ENCODE assay signal across 22 cellular contexts in genomic region chr22:30887861-30888260, GRCh38.
DNase-seq lines count a peak whose midpoint lies in the region; ATAC-seq, FAIRE-seq and TF ChIP-seq lines count a peak whose summit lies in the region.
"Had no signal": no experiment of that assay in that cellular context is flagged by ENCODE, and none has a peak within 500 bp of the region (broad histone marks: within the 10 kb centered on the region; RNA-seq: fewer than 3 reads in every experiment).

No MANE protein-coding gene starts in this region.

- H3K36me3 ChIP-seq in right lobe of liver (no peaks in the 10 kb centered on the region), HepG2 (replicated peaks in 1 of 2; ENCODE audit: control insufficient read depth in 1 of 2, insufficient read depth in 2 of 2, low read length in 2 of 2) (peaks cover 0 to 8% of the 10 kb centered on the region in 2 experiments; a peak in 4 of 5 replicates), upper lobe of right lung (no peaks in the 10 kb centered on the region)

- intact Hi-C loops in right lobe of liver (cut with DNase I): no loop called here
- intact Hi-C loops in HepG2 (cut with micrococcal nuclease; ENCODE audit: unreplicated experiment): no loop called here
- intact Hi-C loops in upper lobe of right lung (cut with DNase I): loop anchor here (10.0 kb wide), 1 partner anchor 123 kb away; no protein-coding TSS in a partner anchor

- no peak for TF ChIP-seq RAD21 in HepG2 (CRISPR knock-in tag; IDR thresholded peaks at IDR 0.05)

- TF ChIP-seq POLR2A in right lobe of liver (IDR thresholded peaks at IDR 0.05) (no peak), HepG2 (IDR thresholded peaks at IDR 0.05; ENCODE audit: insufficient read depth in 1 of 2, low read depth in 2 of 2, low read length in 2 of 2) (no peak)

- H3K4me1 ChIP-seq in right lobe of liver (peaks cover 0 to 6% (median 0%) of the 10 kb centered on the region in 4 donors), HepG2 (ENCODE audit: insufficient read depth, low read length) (peaks cover 18% of the 10 kb centered on the region), upper lobe of right lung (no peaks in the 10 kb centered on the region)

- no peak overlapping the region for H2AFZ ChIP-seq in HepG2 (ENCODE audit: low read length)

- H3K4me3 ChIP-seq in right lobe of liver (no peak overlapping the region), HepG2 (replicated peaks in 1 of 3; ENCODE audit: insufficient read depth in 1 of 3, low read depth in 2 of 3, low read length in 3 of 3) (no peak overlapping the region), upper lobe of right lung (no peak overlapping the region)

- H3K79me2 ChIP-seq in HepG2 (ENCODE audit: insufficient read depth, low read length): no peaks in the 10 kb centered on the region

- no peak overlapping the region for H3K27ac ChIP-seq in right lobe of liver
- H3K27ac ChIP-seq in HepG2 (ENCODE audit: extremely low read length, insufficient read depth, low read length): no peak overlapping the region
- no peak overlapping the region for H3K27ac ChIP-seq in upper lobe of right lung

- FAIRE-seq in HepG2 (lab: Jason Lieb, UNC): no peak
- FAIRE-seq: GM18507, HTR-8/SVneo had no signal

- H3K27me3 ChIP-seq in right lobe of liver (no peaks in the 10 kb centered on the region), HepG2 (ENCODE audit: control insufficient read depth in 1 of 2, insufficient read depth in 2 of 2, low read length in 2 of 2) (no peaks in the 10 kb centered on the region), upper lobe of right lung (no peaks in the 10 kb centered on the region)

- CTCF ChIA-PET in HepG2 (lab: Yijun Ruan, JAX; ENCODE audit: low intra/inter-chr PET ratio, low total read pairs): no interaction called here

- H4K20me1 ChIP-seq in HepG2 (ENCODE audit: insufficient read depth, low read length): no peaks in the 10 kb centered on the region

- no peak overlapping the region for H3K27ac Mint-ChIP-seq in activated T-cell treated with anti-CD3 and anti-CD28 coated beads, Interleukin-2, amount 50 U/mL, for 24 hours

- no peak overlapping the region for H3K9ac ChIP-seq in HepG2 (ENCODE audit: insufficient read depth, low read depth, low read length)

- no TSS peak for BruUV-seq in HepG2 (replicated peaks; lab: Mats Ljungman, UMichigan)

- H3K27me3 Mint-ChIP-seq in activated T-cell treated with anti-CD3 and anti-CD28 coated beads, Interleukin-2, amount 50 U/mL, for 24 hours: no peaks in the 10 kb centered on the region

- 78% methylated on average over 3 of the region's 5 CpGs for WGBS in right lobe of liver (ENCODE audit: insufficient coverage, low coverage, low lambda C conversion rate, missing lambda C conversion rate)
- WGBS in HepG2 (ENCODE audit: low lambda C conversion rate): 77% methylated on average over 5 of the region's 5 CpGs

- DNase-seq in activated T-cell treated with anti-CD3 and anti-CD28 coated beads, Interleukin-2, amount 50 U/mL, for 1 hour: peak; percentile 1
- DNase-seq in activated T-cell treated with anti-CD3 and anti-CD28 coated beads, Interleukin-2, amount 50 U/mL, for 24 hours: no peak
- peak in 2 of 3 donors; percentile 6 to 32 for DNase-seq in right lobe of liver
- no peak for DNase-seq in HepG2 (ENCODE audit: low spot score)
- DNase-seq in left lobe of liver (ENCODE audit: low spot score): peak; percentile 27
- peak; percentile 44 for DNase-seq in upper lobe of right lung
- no peak for DNase-seq in NCI-H226
- DNase-seq: Calu3, DMS153, KBM-7, MV-4-11, NCI-H1105, NCI-H1436 treated with DMSO at 0.1 percent for 48 hours, NCI-H187 treated with DMSO at 0.1 percent for 48 hours, NCI-H2171 treated with DMSO at 0.1 percent for 48 hours, NCI-H524, NCI-H774, PC-3, Right ventricle myocardium superior had no signal

- no peaks in the 10 kb centered on the region for H3K4me1 Mint-ChIP-seq in activated T-cell treated with anti-CD3 and anti-CD28 coated beads, Interleukin-2, amount 50 U/mL, for 24 hours (ENCODE audit: low read depth)

- TF ChIP-seq EP300 in HepG2 (IDR thresholded peaks at IDR 0.05; ENCODE audit: low read depth in 2 of 2, low read length in 2 of 2): no peak
- no peak for TF ChIP-seq EP300 in HepG2 (CRISPR knock-in tag; IDR thresholded peaks at IDR 0.05; ENCODE audit: borderline replicate concordance)

- no peak overlapping the region for H3K4me2 ChIP-seq in HepG2 (ENCODE audit: low read depth, low read length)

- peaks cover 11% of the 10 kb centered on the region for H3K36me3 Mint-ChIP-seq in activated T-cell treated with anti-CD3 and anti-CD28 coated beads, Interleukin-2, amount 50 U/mL, for 24 hours (ENCODE audit: low read depth)

- no peak for ATAC-seq in right lobe of liver
- ATAC-seq in HepG2: no peak
- ATAC-seq in left lobe of liver: no peak
- no peak for ATAC-seq in upper lobe of right lung
- no peak for ATAC-seq in HG03045 (IDR thresholded peaks at IDR 0.05; ENCODE audit: unreplicated experiment)
- ATAC-seq: PC-3 had no signal

- TF ChIP-seq CTCF in right lobe of liver (IDR thresholded peaks at IDR 0.05): no peak
- TF ChIP-seq CTCF in HepG2 (CRISPR knock-in tag; IDR thresholded peaks at IDR 0.05): no peak
- no peak for TF ChIP-seq CTCF in upper lobe of right lung (IDR thresholded peaks at IDR 0.05)

- in situ Hi-C loops in HepG2 (cut with HindIII; ENCODE audit: extremely low pct_ligation_motif_present, low pct_unique_long_range_greater_than_20kb): no loop called here

- H3K4me3 Mint-ChIP-seq in activated T-cell treated with anti-CD3 and anti-CD28 coated beads, Interleukin-2, amount 50 U/mL, for 24 hours: no peak overlapping the region

- POLR2A ChIA-PET in HepG2 (lab: Yijun Ruan, JAX): no interaction called here

- H3K9me3 Mint-ChIP-seq in activated T-cell treated with anti-CD3 and anti-CD28 coated beads, Interleukin-2, amount 50 U/mL, for 24 hours: no peaks in the 10 kb centered on the region

- H3K9me3 ChIP-seq in right lobe of liver: no peaks in the 10 kb centered on the region
- H3K9me3 ChIP-seq in HepG2 (ENCODE audit: low read length): no peaks in the 10 kb centered on the region
- H3K9me3 ChIP-seq in upper lobe of right lung: no peaks in the 10 kb centered on the region

TF ChIP-seq in HepG2, 621 proteins besides CTCF, POLR2A, EP300 and RAD21 (continues in another document):
- no peak for TF ChIP-seq SSRP1 (CRISPR knock-in tag; IDR thresholded peaks at IDR 0.05)
- no peak for TF ChIP-seq ZNF740 (CRISPR knock-in tag; IDR thresholded peaks at IDR 0.05)
- no peak for TF ChIP-seq WIZ (CRISPR knock-in tag; IDR thresholded peaks at IDR 0.05)
- TF ChIP-seq ZNF563 (CRISPR knock-in tag; IDR thresholded peaks at IDR 0.05): no peak
- TF ChIP-seq ZNF367 (CRISPR knock-in tag; IDR thresholded peaks at IDR 0.05; ENCODE audit: borderline replicate concordance): no peak
- TF ChIP-seq ZFYVE20 (CRISPR knock-in tag; IDR thresholded peaks at IDR 0.05; ENCODE audit: borderline replicate concordance, low read depth): no peak
- TF ChIP-seq RORA (CRISPR knock-in tag; IDR thresholded peaks at IDR 0.05): no peak
- no peak for TF ChIP-seq ZNF782 (CRISPR knock-in tag; IDR thresholded peaks at IDR 0.05; ENCODE audit: borderline replicate concordance)
- no peak for TF ChIP-seq NR0B2 (CRISPR knock-in tag; IDR thresholded peaks at IDR 0.05)
- TF ChIP-seq DZIP1 (CRISPR knock-in tag; IDR thresholded peaks at IDR 0.05): no peak
- TF ChIP-seq ZNF251 (CRISPR knock-in tag; IDR thresholded peaks at IDR 0.05): no peak

Comparison
In these comparisons a context has a peak if more than half of its experiments do, and no peak if none do; other contexts are left out.
1. DNase-seq: peak in activated T-cell treated with anti-CD3 and anti-CD28 coated beads, Interleukin-2, amount 50 U/mL, for 1 hour (single experiment), right lobe of liver (2 of 3), left lobe of liver (single experiment) and upper lobe of right lung (single experiment); none in activated T-cell treated with anti-CD3 and anti-CD28 coated beads, Interleukin-2, amount 50 U/mL, for 24 hours (single experiment), HepG2 (single experiment) and NCI-H226 (single experiment).